ENCODE assay signal across 11 cellular contexts in the genomic region with DNA sequence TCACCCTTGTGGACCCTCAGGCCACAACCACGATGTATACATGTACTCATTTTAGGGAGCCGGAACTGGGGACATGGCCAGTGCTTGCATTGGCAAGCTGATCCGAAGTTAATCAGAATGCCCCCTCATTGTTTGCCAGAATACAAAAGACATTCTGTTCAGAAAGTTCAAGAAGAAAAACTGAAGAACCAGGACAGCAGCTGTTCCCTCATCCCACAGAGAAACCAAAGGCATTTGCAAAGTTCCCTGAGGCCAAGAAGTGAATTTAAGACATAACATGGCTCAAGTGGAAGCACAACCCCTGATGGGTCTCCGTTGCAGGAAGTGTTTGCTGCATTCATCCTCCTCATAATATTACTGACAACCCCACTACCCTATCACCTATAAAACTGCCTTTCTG.
DNase-seq lines count a peak whose midpoint lies in the region; ATAC-seq and TF ChIP-seq lines count a peak whose summit lies in the region.
"Had no signal": no experiment of that assay in that cellular context is flagged by ENCODE, and none has a peak within 500 bp of the region (broad histone marks: within the 10 kb centered on the region; RNA-seq: fewer than 3 reads in every experiment).

No MANE protein-coding gene starts in this region.

- H3K36me3 Mint-ChIP-seq in CD8-positive, alpha-beta memory T cell: no peaks in the 10 kb centered on the region
- H3K36me3 Mint-ChIP-seq: memory B cell had no signal

- H3K9me3 Mint-ChIP-seq in CD8-positive, alpha-beta memory T cell: no peaks in the 10 kb centered on the region
- H3K9me3 Mint-ChIP-seq: activated CD4-positive, alpha-beta T cell treated with anti-CD3 and anti-CD28 coated beads, Interleukin-2, amount 10 ng/mL, durations not matched to agents 7 days and 5 days; memory B cell had no signal

- H3K27me3 Mint-ChIP-seq in CD8-positive, alpha-beta memory T cell: peaks cover 10 to 28% of the 10 kb centered on the region in 2 donors

- H3K27ac ChIP-seq in breast epithelium: peak overlapping the region; percentile 95
- peak overlapping the region in 20 of 21 experiments; percentile 44 to 93 (median 84) for H3K27ac ChIP-seq in skin epidermis
- H3K27ac ChIP-seq in CD8-positive, alpha-beta memory T cell (ENCODE audit: low read depth, low read length): no peak overlapping the region

- no peak overlapping the region for H3K27ac Mint-ChIP-seq in CD8-positive, alpha-beta memory T cell
- H3K27ac Mint-ChIP-seq: activated CD4-positive, alpha-beta T cell treated with anti-CD3 and anti-CD28 coated beads, Interleukin-2, amount 10 ng/mL, durations not matched to agents 7 days and 5 days; memory B cell had no signal

- DNase-seq in HFF-Myc (ENCODE audit: extremely low read depth, low read depth) (no peak), breast epithelium (ENCODE audit: low spot score in 2 of 2) (no peak), kidney epithelial cell (ENCODE audit: low read depth) (no peak), Ammon's horn (ENCODE audit: low spot score) (no peak), kidney glomerular epithelial cell (lab: John Stamatoyannopoulos, UW) (no peak)
- no peak for DNase-seq in CD8-positive, alpha-beta memory T cell
- DNase-seq: activated CD4-positive, alpha-beta T cell treated with anti-CD3 and anti-CD28 coated beads, Interleukin-2, amount 10 ng/mL, durations not matched to agents 7 days and 5 days; cerebellar nuclear complex had no signal

- POLR2A ChIA-PET in CD8-positive, alpha-beta memory T cell (lab: Charles Lee): no interaction called here

- H3K9me3 ChIP-seq in breast epithelium: no peaks in the 10 kb centered on the region
- H3K9me3 ChIP-seq in CD8-positive, alpha-beta memory T cell (ENCODE audit: low read length): no peaks in the 10 kb centered on the region

- peaks cover 9 to 14% of the 10 kb centered on the region in 2 donors for H3K4me1 ChIP-seq in breast epithelium
- H3K4me1 ChIP-seq in CD8-positive, alpha-beta memory T cell (ENCODE audit: insufficient read depth, low read length): peaks cover 5% of the 10 kb centered on the region

- H3K4me3 ChIP-seq in HFF-Myc (replicated peaks; ENCODE audit: low read depth, low read length) (peak overlapping the region; percentile 57), breast epithelium (peak overlapping the region; percentile 54 to 73 (median 61)), kidney epithelial cell (ENCODE audit: low read depth, low read length) (peak overlapping the region; percentile 67), skin epidermis (peak overlapping the region; percentile 27 to 51 (median 32))
- H3K4me3 ChIP-seq in CD8-positive, alpha-beta memory T cell (ENCODE audit: low read length): no peak overlapping the region

- no peak for TF ChIP-seq POLR2A in breast epithelium (IDR thresholded peaks at IDR 0.05)

- TF ChIP-seq CTCF in HFF-Myc (IDR thresholded peaks at IDR 0.05; ENCODE audit: low read depth, low read length, missing control alignments) (no peak), breast epithelium (IDR thresholded peaks at IDR 0.05) (no peak), kidney epithelial cell (IDR thresholded peaks at IDR 0.05; ENCODE audit: insufficient read depth, low read length, poor library complexity, severe bottlenecking) (no peak)

- H3K36me3 ChIP-seq in breast epithelium (no peaks in the 10 kb centered on the region), kidney epithelial cell (ENCODE audit: control insufficient read depth, insufficient read depth, low read length) (no peaks in the 10 kb centered on the region)
- H3K36me3 ChIP-seq in CD8-positive, alpha-beta memory T cell (ENCODE audit: insufficient read depth, low read length): no peaks in the 10 kb centered on the region

- CTCF ChIA-PET in CD8-positive, alpha-beta memory T cell (lab: Charles Lee): interaction anchor here (1.3 to 1.4 kb wide), 2 partner anchors 10 to 12 kb away, joined by 3 read pairs; no protein-coding TSS in a partner anchor

- H3K4me1 Mint-ChIP-seq in CD8-positive, alpha-beta memory T cell: peaks cover 4 to 9% (median 9%) of the 10 kb centered on the region in 3 donors

- H3K4me3 Mint-ChIP-seq in CD8-positive, alpha-beta memory T cell: no peak overlapping the region
- H3K4me3 Mint-ChIP-seq: activated CD4-positive, alpha-beta T cell treated with anti-CD3 and anti-CD28 coated beads, Interleukin-2, amount 10 ng/mL, durations not matched to agents 7 days and 5 days; memory B cell had no signal

- no peaks in the 10 kb centered on the region for H3K27me3 ChIP-seq in breast epithelium
- no peaks in the 10 kb centered on the region for H3K27me3 ChIP-seq in kidney epithelial cell (ENCODE audit: control insufficient read depth, insufficient read depth, low read length)
- peaks cover 5% of the 10 kb centered on the region for H3K27me3 ChIP-seq in CD8-positive, alpha-beta memory T cell (ENCODE audit: insufficient read depth, low read length, poor library complexity, severe bottlenecking)

- intact Hi-C loops in breast epithelium (cut with DNase I; ENCODE audit: low total_unique reads): loop anchor here (10.0 kb wide), 1 partner anchor 94 kb away; no protein-coding TSS in a partner anchor

- ATAC-seq in GM18519 (IDR thresholded peaks at IDR 0.05; ENCODE audit: low FRiP score, unreplicated experiment): no peak
